1 cellular context compared by ENCODE assay signal in the genomic region with DNA sequence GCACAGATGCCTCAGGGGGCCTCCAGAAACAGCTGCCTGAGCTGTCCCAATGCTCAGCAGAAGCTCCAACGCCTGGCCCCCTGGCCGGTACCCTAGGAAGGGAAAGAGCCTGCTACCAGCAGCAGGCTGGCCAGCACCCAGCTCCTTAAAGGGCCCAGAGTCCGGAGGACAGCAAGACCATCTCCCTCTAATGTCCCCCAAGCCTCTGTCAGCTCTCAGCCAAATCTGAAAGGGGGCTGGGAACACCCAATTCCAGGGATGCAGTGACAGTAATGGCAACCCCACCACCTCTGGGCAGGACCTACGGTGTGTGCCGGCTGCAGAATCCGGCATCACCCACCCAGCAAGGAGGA.
TF ChIP-seq lines count a peak whose summit lies in the region.

No MANE protein-coding gene starts in this region.

TF ChIP-seq in endothelial cell of umbilical vein, 7 proteins besides CTCF, POLR2A, EP300 and RAD21 (continued from another document):
- TF ChIP-seq FOS (IDR thresholded peaks at IDR 0.05; ENCODE audit: borderline replicate concordance, insufficient read depth, low read length) = no peak
- TF ChIP-seq MYC (IDR thresholded peaks at IDR 0.05; ENCODE audit: low read depth, low read length) = no peak
- TF ChIP-seq JUN (IDR thresholded peaks at IDR 0.05; ENCODE audit: borderline replicate concordance, insufficient read depth, insufficient read length, low read depth) = no peak
- TF ChIP-seq EZH2 (IDR thresholded peaks at IDR 0.05; ENCODE audit: borderline replicate concordance, low read depth, low read length, severe bottlenecking) = no peak
- TF ChIP-seq, protein P1, sequence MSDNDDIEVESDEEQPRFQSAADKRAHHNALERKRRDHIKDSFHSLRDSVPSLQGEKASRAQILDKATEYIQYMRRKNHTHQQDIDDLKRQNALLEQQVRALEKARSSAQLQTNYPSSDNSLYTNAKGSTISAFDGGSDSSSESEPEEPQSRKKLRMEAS (IDR thresholded peaks at IDR 0.05; ENCODE audit: insufficient read depth, insufficient read length) = no peak
- TF ChIP-seq GATA2 (IDR thresholded peaks at IDR 0.05; ENCODE audit: insufficient read depth, insufficient read length, low read depth, low read length) = no peak
